Comparison of ENCODE assay signal across 1 cellular context in the genomic region with DNA sequence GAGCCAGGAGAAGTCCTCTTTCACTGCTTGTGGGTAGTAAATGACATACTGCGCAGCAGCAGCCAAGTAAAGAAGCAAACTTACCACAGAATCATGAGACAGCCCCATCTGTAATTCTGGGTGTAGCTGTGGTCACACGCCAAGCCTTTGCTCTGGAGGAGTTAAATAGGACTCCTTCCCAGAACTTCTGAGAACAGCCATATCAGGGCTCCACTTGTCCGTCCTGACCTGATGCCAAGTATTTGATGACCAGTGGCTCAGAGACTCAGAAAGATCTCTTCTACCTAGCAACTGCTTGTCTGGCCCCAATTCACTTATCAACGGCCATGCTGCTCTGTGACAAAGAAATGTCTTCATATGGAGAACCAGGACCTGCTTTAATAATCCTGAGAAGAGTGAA.
TF ChIP-seq lines count a peak whose summit lies in the region.

No MANE protein-coding gene starts in this region.

TF ChIP-seq in K562, 482 proteins besides CTCF, POLR2A, EP300 and RAD21 (continued from another document and continues in another):
- TF ChIP-seq ATF7 (IDR thresholded peaks at IDR 0.05) (peak; percentile 66; the same call in 1 of the 2 replicates), KAT8 (IDR thresholded peaks at IDR 0.05; ENCODE audit: low read depth) (no peak), ZNF699 (CRISPR knock-in tag; IDR thresholded peaks at IDR 0.05; ENCODE audit: insufficient replicate concordance) (no peak), RCOR1 (IDR thresholded peaks at IDR 0.05; ENCODE audit: borderline replicate concordance in 1 of 2, low read depth in 2 of 2, low read length in 2 of 2) (0 out of 4 replicates have a peak, but pooled peaks of 1 of the 2 experiments have one; percentile 58), LCOR (CRISPR knock-in tag; IDR thresholded peaks at IDR 0.05) (0 out of 2 replicates have a peak, but pooled peaks have one; percentile 48), HDGF (IDR thresholded peaks at IDR 0.05) (no peak), ARID1B (IDR thresholded peaks at IDR 0.05) (peak; percentile 73), JUNB (CRISPR knock-in tag; conservative IDR thresholded peaks at IDR 0.05) (no peak), SIN3A (IDR thresholded peaks at IDR 0.05; ENCODE audit: borderline replicate concordance in 2 of 2, control insufficient read depth in 1 of 2, low read depth in 2 of 2, low read length in 2 of 2) (no peak), U2AF1 (optimal IDR thresholded peaks at IDR 0.05; ENCODE audit: low read depth, low read length) (no peak), MED1 (CRISPR knock-in tag; IDR thresholded peaks at IDR 0.05; ENCODE audit: borderline replicate concordance) (no peak), PML (IDR thresholded peaks at IDR 0.05; ENCODE audit: low read length) (peak; percentile 40; the same call in 1 of the 2 replicates), ZNF133 (CRISPR knock-in tag; IDR thresholded peaks at IDR 0.05) (no peak), BCOR (IDR thresholded peaks at IDR 0.05) (no peak), TBP (optimal IDR thresholded peaks at IDR 0.05; ENCODE audit: low read depth, low read length) (peak; percentile 70), NR2C2 (CRISPR knock-in tag; IDR thresholded peaks at IDR 0.05) (no peak), NR2C2 (tag; IDR thresholded peaks at IDR 0.05) (0 out of 2 replicates have a peak, but pooled peaks have one; percentile 35), YY1 (IDR thresholded peaks at IDR 0.05; ENCODE audit: borderline replicate concordance in 1 of 3, control insufficient read depth in 1 of 3, extremely low read depth in 1 of 3, insufficient read depth in 3 of 3, insufficient read length in 1 of 3, insufficient replicate concordance in 2 of 3, low read depth in 1 of 3, low read length in 2 of 3) (peak in 1 of 3 experiments; percentile 70), IRF2 (CRISPR knock-in tag; IDR thresholded peaks at IDR 0.05) (no peak), MCM3 (IDR thresholded peaks at IDR 0.05) (no peak), MTA3 (IDR thresholded peaks at IDR 0.05; ENCODE audit: borderline replicate concordance) (0 out of 2 replicates have a peak, but pooled peaks have one; percentile 44), ZKSCAN1 (IDR thresholded peaks at IDR 0.05; ENCODE audit: low read depth, low read length) (no peak), BRD4 (IDR thresholded peaks at IDR 0.05) (0 out of 2 replicates have a peak, but pooled peaks have one; percentile 19), ZNF239 (CRISPR knock-in tag; IDR thresholded peaks at IDR 0.05) (peak; percentile 18; the same call in 1 of the 2 replicates), RFX1 (IDR thresholded peaks at IDR 0.05) (peak; percentile 64), CTBP1 (IDR thresholded peaks at IDR 0.05; ENCODE audit: borderline replicate concordance) (peak; percentile 72), FOXA3 (CRISPR knock-in tag; conservative IDR thresholded peaks at IDR 0.05 in 1 of 2, IDR thresholded peaks at IDR 0.05 in 1 of 2) (0 out of 4 replicates have a peak, but pooled peaks of 1 of the 2 experiments have one; percentile 12), SMARCA4 (IDR thresholded peaks at IDR 0.05) (peak; percentile 66), TEAD1 (CRISPR knock-in tag; IDR thresholded peaks at IDR 0.05) (peak; percentile 15 to 37; a peak in 1 of 4 replicates), ZNF212 (CRISPR knock-in tag; IDR thresholded peaks at IDR 0.05) (no peak), MBD2 (IDR thresholded peaks at IDR 0.05; ENCODE audit: borderline replicate concordance, low read depth) (no peak), FOXM1 (IDR thresholded peaks at IDR 0.05; ENCODE audit: low read depth) (0 out of 2 replicates have a peak, but pooled peaks have one; percentile 22), FOXM1 (CRISPR knock-in tag; IDR thresholded peaks at IDR 0.05; ENCODE audit: low read depth) (no peak), TFAM (CRISPR knock-in tag; conservative IDR thresholded peaks at IDR 0.05) (no peak), TEAD4 (IDR thresholded peaks at IDR 0.05; ENCODE audit: low read length) (peak; percentile 78), TEAD4 (CRISPR knock-in tag; IDR thresholded peaks at IDR 0.05; ENCODE audit: borderline replicate concordance) (no peak), MYC (IDR thresholded peaks at IDR 0.05; ENCODE audit: low read depth, low read length) (0 out of 2 replicates have a peak, but pooled peaks have one; percentile 12), MYC (CRISPR knock-in tag; IDR thresholded peaks at IDR 0.05; ENCODE audit: borderline replicate concordance, low read depth) (no peak), SOX6 (IDR thresholded peaks at IDR 0.05) (no peak), MTF1 (CRISPR knock-in tag; IDR thresholded peaks at IDR 0.05; ENCODE audit: borderline replicate concordance) (no peak), CBFA2T2 (conservative IDR thresholded peaks at IDR 0.05) (peak; percentile 60), KAT7 (CRISPR knock-in tag; IDR thresholded peaks at IDR 0.05; ENCODE audit: borderline replicate concordance) (no peak), ZNF347 (CRISPR knock-in tag; IDR thresholded peaks at IDR 0.05; ENCODE audit: low read depth) (no peak), PCBP2 (IDR thresholded peaks at IDR 0.05; ENCODE audit: low read depth, low read length, poor library complexity, severe bottlenecking) (no peak), SRSF1 (IDR thresholded peaks at IDR 0.05; ENCODE audit: low read depth, low read length) (no peak), SETDB1 (IDR thresholded peaks at IDR 0.05; ENCODE audit: low read length) (no peak), NBN (IDR thresholded peaks at IDR 0.05; ENCODE audit: low read depth) (peak; percentile 70; the same call in 1 of the 2 replicates)
- TF ChIP-seq, protein P1, sequence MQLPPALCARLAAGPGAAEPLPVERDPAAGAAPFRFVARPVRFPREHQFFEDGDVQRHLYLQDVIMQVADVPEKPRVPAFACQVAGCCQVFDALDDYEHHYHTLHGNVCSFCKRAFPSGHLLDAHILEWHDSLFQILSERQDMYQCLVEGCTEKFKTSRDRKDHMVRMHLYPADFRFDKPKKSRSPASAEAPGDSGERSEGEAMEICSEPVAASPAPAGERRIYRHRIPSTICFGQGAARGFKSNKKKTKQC (CRISPR knock-in tag; IDR thresholded peaks at IDR 0.05): no peak
- TF ChIP-seq, protein P2, sequence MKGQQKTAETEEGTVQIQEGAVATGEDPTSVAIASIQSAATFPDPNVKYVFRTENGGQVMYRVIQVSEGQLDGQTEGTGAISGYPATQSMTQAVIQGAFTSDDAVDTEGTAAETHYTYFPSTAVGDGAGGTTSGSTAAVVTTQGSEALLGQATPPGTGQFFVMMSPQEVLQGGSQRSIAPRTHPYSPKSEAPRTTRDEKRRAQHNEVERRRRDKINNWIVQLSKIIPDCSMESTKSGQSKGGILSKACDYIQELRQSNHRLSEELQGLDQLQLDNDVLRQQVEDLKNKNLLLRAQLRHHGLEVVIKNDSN (CRISPR knock-in tag; IDR thresholded peaks at IDR 0.05): no peak
- TF ChIP-seq, protein P3, sequence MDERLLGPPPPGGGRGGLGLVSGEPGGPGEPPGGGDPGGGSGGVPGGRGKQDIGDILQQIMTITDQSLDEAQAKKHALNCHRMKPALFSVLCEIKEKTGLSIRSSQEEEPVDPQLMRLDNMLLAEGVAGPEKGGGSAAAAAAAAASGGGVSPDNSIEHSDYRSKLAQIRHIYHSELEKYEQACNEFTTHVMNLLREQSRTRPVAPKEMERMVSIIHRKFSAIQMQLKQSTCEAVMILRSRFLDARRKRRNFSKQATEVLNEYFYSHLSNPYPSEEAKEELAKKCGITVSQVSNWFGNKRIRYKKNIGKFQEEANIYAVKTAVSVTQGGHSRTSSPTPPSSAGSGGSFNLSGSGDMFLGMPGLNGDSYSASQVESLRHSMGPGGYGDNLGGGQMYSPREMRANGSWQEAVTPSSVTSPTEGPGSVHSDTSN (CRISPR knock-in tag; IDR thresholded peaks at IDR 0.05; ENCODE audit: low read depth): no peak
- TF ChIP-seq, protein P3 (tag; conservative IDR thresholded peaks at IDR 0.05; ENCODE audit: low read depth): 0 out of 2 replicates have a peak, but pooled peaks have one; percentile 21
- TF ChIP-seq, protein P4, sequence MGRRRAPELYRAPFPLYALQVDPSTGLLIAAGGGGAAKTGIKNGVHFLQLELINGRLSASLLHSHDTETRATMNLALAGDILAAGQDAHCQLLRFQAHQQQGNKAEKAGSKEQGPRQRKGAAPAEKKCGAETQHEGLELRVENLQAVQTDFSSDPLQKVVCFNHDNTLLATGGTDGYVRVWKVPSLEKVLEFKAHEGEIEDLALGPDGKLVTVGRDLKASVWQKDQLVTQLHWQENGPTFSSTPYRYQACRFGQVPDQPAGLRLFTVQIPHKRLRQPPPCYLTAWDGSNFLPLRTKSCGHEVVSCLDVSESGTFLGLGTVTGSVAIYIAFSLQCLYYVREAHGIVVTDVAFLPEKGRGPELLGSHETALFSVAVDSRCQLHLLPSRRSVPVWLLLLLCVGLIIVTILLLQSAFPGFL (CRISPR knock-in tag; IDR thresholded peaks at IDR 0.05): no peak
- TF ChIP-seq, protein P5, sequence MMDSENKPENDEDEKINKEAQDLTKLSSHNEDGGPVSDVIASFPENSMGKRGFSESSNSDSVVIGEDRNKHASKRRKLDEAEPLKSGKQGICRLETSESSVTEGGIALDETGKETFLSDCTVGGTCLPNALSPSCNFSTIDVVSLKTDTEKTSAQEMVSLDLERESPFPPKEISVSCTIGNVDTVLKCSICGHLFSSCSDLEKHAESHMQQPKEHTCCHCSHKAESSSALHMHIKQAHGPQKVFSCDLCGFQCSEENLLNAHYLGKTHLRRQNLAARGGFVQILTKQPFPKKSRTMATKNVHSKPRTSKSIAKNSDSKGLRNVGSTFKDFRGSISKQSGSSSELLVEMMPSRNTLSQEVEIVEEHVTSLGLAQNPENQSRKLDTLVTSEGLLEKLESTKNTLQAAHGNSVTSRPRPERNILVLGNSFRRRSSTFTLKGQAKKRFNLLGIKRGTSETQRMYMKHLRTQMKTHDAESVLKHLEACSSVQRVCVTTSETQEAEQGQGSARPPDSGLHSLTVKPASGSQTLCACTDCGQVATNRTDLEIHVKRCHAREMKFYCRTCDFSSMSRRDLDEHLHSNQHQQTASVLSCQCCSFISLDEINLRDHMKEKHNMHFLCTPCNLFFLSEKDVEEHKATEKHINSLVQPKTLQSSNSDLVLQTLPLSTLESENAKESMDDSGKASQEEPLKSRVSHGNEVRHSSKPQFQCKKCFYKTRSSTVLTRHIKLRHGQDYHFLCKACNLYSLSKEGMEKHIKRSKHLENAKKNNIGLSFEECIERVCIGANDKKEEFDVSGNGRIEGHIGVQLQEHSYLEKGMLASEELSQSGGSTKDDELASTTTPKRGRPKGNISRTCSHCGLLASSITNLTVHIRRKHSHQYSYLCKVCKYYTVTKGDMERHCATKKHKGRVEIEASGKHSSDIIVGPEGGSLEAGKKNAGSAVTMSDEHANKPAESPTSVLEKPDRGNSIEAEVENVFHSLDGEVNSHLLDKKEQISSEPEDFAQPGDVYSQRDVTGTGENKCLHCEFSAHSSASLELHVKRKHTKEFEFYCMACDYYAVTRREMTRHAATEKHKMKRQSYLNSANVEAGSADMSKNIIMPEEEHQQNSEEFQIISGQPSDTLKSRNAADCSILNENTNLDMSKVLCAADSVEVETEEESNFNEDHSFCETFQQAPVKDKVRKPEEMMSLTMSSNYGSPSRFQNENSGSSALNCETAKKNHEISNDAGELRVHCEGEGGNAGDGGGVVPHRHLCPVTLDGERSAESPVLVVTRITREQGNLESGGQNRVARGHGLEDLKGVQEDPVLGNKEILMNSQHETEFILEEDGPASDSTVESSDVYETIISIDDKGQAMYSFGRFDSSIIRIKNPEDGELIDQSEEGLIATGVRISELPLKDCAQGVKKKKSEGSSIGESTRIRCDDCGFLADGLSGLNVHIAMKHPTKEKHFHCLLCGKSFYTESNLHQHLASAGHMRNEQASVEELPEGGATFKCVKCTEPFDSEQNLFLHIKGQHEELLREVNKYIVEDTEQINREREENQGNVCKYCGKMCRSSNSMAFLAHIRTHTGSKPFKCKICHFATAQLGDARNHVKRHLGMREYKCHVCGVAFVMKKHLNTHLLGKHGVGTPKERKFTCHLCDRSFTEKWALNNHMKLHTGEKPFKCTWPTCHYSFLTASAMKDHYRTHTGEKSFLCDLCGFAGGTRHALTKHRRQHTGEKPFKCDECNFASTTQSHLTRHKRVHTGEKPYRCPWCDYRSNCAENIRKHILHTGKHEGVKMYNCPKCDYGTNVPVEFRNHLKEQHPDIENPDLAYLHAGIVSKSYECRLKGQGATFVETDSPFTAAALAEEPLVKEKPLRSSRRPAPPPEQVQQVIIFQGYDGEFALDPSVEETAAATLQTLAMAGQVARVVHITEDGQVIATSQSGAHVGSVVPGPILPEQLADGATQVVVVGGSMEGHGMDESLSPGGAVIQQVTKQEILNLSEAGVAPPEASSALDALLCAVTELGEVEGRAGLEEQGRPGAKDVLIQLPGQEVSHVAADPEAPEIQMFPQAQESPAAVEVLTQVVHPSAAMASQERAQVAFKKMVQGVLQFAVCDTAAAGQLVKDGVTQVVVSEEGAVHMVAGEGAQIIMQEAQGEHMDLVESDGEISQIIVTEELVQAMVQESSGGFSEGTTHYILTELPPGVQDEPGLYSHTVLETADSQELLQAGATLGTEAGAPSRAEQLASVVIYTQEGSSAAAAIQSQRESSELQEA (IDR thresholded peaks at IDR 0.05; ENCODE audit: low read depth): no peak
- TF ChIP-seq, protein P6, sequence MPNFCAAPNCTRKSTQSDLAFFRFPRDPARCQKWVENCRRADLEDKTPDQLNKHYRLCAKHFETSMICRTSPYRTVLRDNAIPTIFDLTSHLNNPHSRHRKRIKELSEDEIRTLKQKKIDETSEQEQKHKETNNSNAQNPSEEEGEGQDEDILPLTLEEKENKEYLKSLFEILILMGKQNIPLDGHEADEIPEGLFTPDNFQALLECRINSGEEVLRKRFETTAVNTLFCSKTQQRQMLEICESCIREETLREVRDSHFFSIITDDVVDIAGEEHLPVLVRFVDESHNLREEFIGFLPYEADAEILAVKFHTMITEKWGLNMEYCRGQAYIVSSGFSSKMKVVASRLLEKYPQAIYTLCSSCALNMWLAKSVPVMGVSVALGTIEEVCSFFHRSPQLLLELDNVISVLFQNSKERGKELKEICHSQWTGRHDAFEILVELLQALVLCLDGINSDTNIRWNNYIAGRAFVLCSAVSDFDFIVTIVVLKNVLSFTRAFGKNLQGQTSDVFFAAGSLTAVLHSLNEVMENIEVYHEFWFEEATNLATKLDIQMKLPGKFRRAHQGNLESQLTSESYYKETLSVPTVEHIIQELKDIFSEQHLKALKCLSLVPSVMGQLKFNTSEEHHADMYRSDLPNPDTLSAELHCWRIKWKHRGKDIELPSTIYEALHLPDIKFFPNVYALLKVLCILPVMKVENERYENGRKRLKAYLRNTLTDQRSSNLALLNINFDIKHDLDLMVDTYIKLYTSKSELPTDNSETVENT (CRISPR knock-in tag; IDR thresholded peaks at IDR 0.05): no peak
